23 cellular contexts compared by ENCODE assay signal in genomic region chr2:157835425-157835824, GRCh38. TPM values are rescaled to one million over a fixed set of nuclear protein-coding genes. Genes with fewer than 3 reads are reported as not detected.
DNase-seq lines count a peak whose midpoint lies in the region; ATAC-seq, FAIRE-seq and TF ChIP-seq lines count a peak whose summit lies in the region.
"Had no signal": no experiment of that assay in that cellular context is flagged by ENCODE, and none has a peak within 500 bp of the region (broad histone marks: within the 10 kb centered on the region; RNA-seq: fewer than 3 reads in every experiment).

No MANE protein-coding gene starts in this region.

- H2AK5ac ChIP-seq in IMR-90 (ENCODE audit: low read depth, low read length), result peak overlapping the region; percentile 8; the same call in 1 of the 2 replicates

- no peak for DNase-seq in activated T-cell treated with anti-CD3 and anti-CD28 coated beads, Interleukin-2, amount 50 U/mL, for 24 hours
- DNase-seq in activated T-cell treated with anti-CD3 and anti-CD28 coated beads, Interleukin-2, amount 50 U/mL, for 4 hours, result no peak
- DNase-seq in A549 (ENCODE audit: low read depth in 1 of 2, low spot score in 1 of 2) (no peak), IMR-90 (no peak), NCI-H187 (lab: John Stamatoyannopoulos, UW) (no peak)
- DNase-seq: ACHN; AML-193; BE2C; CD4-positive, alpha-beta T cell; CD8-positive, alpha-beta memory T cell; DMS53; GF-D8; GOT3; H7; HCEC 1CT had no signal

- H2AFZ ChIP-seq in IMR-90 (replicated peaks; ENCODE audit: low read length, poor library complexity), result no peak overlapping the region

- H2BK120ac ChIP-seq in IMR-90 (ENCODE audit: low read depth, low read length), result no peak overlapping the region

- in situ Hi-C loops in IMR-90 (cut with MboI; ENCODE audit: low sequenced_read_pairs), result no loop called here

- no peak overlapping the region for H4K8ac ChIP-seq in IMR-90 (ENCODE audit: low read depth in 2 of 2, low read length in 2 of 2)

- H2BK15ac ChIP-seq in IMR-90 (ENCODE audit: low read depth, low read length), result no peak overlapping the region

- intact Hi-C loops in IMR-90 (cut with micrococcal nuclease), result no loop called here

- H3K9ac ChIP-seq in IMR-90 (ENCODE audit: low read depth, low read length), result no peak overlapping the region
- H3K9ac ChIP-seq: BLaER1 treated with 17β-estradiol and CSF1 and Interleukin-3, amounts not matched to agents 10 nM and 100 nM had no signal

- dilution Hi-C loops in IMR-90 (cut with HindIII; ENCODE audit: low sequenced_read_pairs, unreplicated experiment), result no loop called here

- no peak for TF ChIP-seq POLR2A in A549 (IDR thresholded peaks at IDR 0.05; ENCODE audit: low read length)
- no peak for TF ChIP-seq POLR2A in IMR-90 (IDR thresholded peaks at IDR 0.05; ENCODE audit: low read depth, low read length)

- FAIRE-seq in A549 (lab: Jason Lieb, UNC), result no peak
- FAIRE-seq: A204.1, GM12891 had no signal

- 85% methylated on average over 1 of the region's 1 CpG for WGBS in A549 (ENCODE audit: missing lambda C conversion rate)
- no CpG with 5 or more reads among the region's 1 CpG for WGBS in IMR-90 (ENCODE audit: extremely low coverage in 2 of 2, insufficient read length in 1 of 2), 2 experiments

- H4K91ac ChIP-seq in IMR-90 (ENCODE audit: insufficient read depth, low read depth, low read length), result no peak overlapping the region

- no peak overlapping the region for H3K23ac ChIP-seq in IMR-90 (ENCODE audit: low read depth, low read length)

- H3K18ac ChIP-seq in IMR-90 (ENCODE audit: low read depth, low read length), result no peak overlapping the region

- H3K4me3 ChIP-seq in A549 (no peak overlapping the region), IMR-90 (ENCODE audit: insufficient read depth, low read depth, low read length) (no peak overlapping the region)
- H3K4me3 ChIP-seq: BLaER1 treated with 17β-estradiol and CSF1 and Interleukin-3, amounts not matched to agents 10 nM and 100 nM had no signal

- H3K9me1 ChIP-seq in IMR-90 (ENCODE audit: insufficient read depth, low read length), result peaks cover 28% of the 10 kb centered on the region

- H3K79me1 ChIP-seq in IMR-90 (ENCODE audit: low read depth in 1 of 2, low read length in 2 of 2), result peaks cover 38 to 70% of the 10 kb centered on the region in 2 experiments

- H3K56ac ChIP-seq in IMR-90 (ENCODE audit: extremely low read depth, insufficient read depth, low read length), result no peak overlapping the region

- no peak for TF ChIP-seq EP300 in A549 (IDR thresholded peaks at IDR 0.05)

- peak overlapping the region; percentile 47 for H3K27ac Mint-ChIP-seq in activated T-cell treated with anti-CD3 and anti-CD28 coated beads, Interleukin-2, amount 50 U/mL, for 24 hours
- peak overlapping the region in 4 of 5 experiments; percentile 75 to 96 (median 78) for H3K27ac Mint-ChIP-seq in brain
- H3K27ac Mint-ChIP-seq: CD14-positive monocyte; CD4-positive, alpha-beta T cell; CD8-positive, alpha-beta memory T cell had no signal

- H4K5ac ChIP-seq in IMR-90 (ENCODE audit: low read depth, low read length), result no peak overlapping the region

- H3K36me3 ChIP-seq in IMR-90 (ENCODE audit: control insufficient read depth, insufficient read depth, low read length), result 0 out of 2 replicates have a peak, but pooled peaks cover 1% of the 10 kb centered on the region
- H3K36me3 ChIP-seq: BE2C had no signal

- no peak overlapping the region for H3K4me3 Mint-ChIP-seq in activated T-cell treated with anti-CD3 and anti-CD28 coated beads, Interleukin-2, amount 50 U/mL, for 24 hours
- no peak overlapping the region for H3K4me3 Mint-ChIP-seq in activated T-cell treated with anti-CD3 and anti-CD28 coated beads, Interleukin-2, amount 50 U/mL, for 4 hours
- H3K4me3 Mint-ChIP-seq in brain, result no peak overlapping the region
- H3K4me3 Mint-ChIP-seq: CD14-positive monocyte; CD4-positive, alpha-beta T cell; CD8-positive, alpha-beta memory T cell had no signal

- no peaks in the 10 kb centered on the region for H3K27me3 Mint-ChIP-seq in activated T-cell treated with anti-CD3 and anti-CD28 coated beads, Interleukin-2, amount 50 U/mL, for 24 hours
- H3K27me3 Mint-ChIP-seq in activated T-cell treated with anti-CD3 and anti-CD28 coated beads, Interleukin-2, amount 50 U/mL, for 4 hours (ENCODE audit: low read depth), result no peaks in the 10 kb centered on the region
- peaks cover 4% of the 10 kb centered on the region for H3K27me3 Mint-ChIP-seq in brain
- H3K27me3 Mint-ChIP-seq: CD4-positive, alpha-beta T cell; CD8-positive, alpha-beta memory T cell had no signal

- H2AK9ac ChIP-seq in IMR-90 (replicated peaks; ENCODE audit: low read depth, low read length, poor library complexity), result no peak overlapping the region

- H3K9me3 ChIP-seq in A549, result no peaks in the 10 kb centered on the region
- H3K9me3 ChIP-seq in IMR-90 (ENCODE audit: control insufficient read depth, insufficient read depth, low read length), result no peaks in the 10 kb centered on the region
- H3K9me3 ChIP-seq: BE2C had no signal

- H3K9me3 Mint-ChIP-seq in activated T-cell treated with anti-CD3 and anti-CD28 coated beads, Interleukin-2, amount 50 U/mL, for 24 hours, result no peaks in the 10 kb centered on the region
- no peaks in the 10 kb centered on the region for H3K9me3 Mint-ChIP-seq in activated T-cell treated with anti-CD3 and anti-CD28 coated beads, Interleukin-2, amount 50 U/mL, for 4 hours
- H3K9me3 Mint-ChIP-seq in brain, result no peaks in the 10 kb centered on the region
- H3K9me3 Mint-ChIP-seq: CD14-positive monocyte; CD4-positive, alpha-beta T cell; CD8-positive, alpha-beta memory T cell had no signal

- no peak overlapping the region for H3K14ac ChIP-seq in IMR-90 (replicated peaks; ENCODE audit: low read depth, low read length)

- no peaks in the 10 kb centered on the region for H3K27me3 ChIP-seq in IMR-90 (ENCODE audit: control insufficient read depth, insufficient read depth, low read length)
- H3K27me3 ChIP-seq: BE2C; BLaER1 treated with 17β-estradiol and CSF1 and Interleukin-3, amounts not matched to agents 10 nM and 100 nM had no signal

- POLR2A ChIA-PET in A549 (lab: Yijun Ruan, JAX), result no interaction called here
- POLR2A ChIA-PET in IMR-90 (lab: Charles Lee; ENCODE audit: unreplicated experiment), result no interaction called here

- CTCF ChIA-PET in A549 (lab: Yijun Ruan, JAX) (interaction anchor here (1.8 kb wide), 1 partner anchor 41 kb away, joined by 8 read pairs; the partner anchor contains the start of gene ACVR1), IMR-90 (lab: Yijun Ruan, JAX) (interaction anchor here (0.6 kb wide), 1 partner anchor 33 kb away, joined by 3 read pairs; no protein-coding TSS in a partner anchor)

- H3K4ac ChIP-seq in IMR-90 (ENCODE audit: low read depth, low read length), result no peak overlapping the region

- ATAC-seq in activated T-cell treated with anti-CD3 and anti-CD28 coated beads, Interleukin-2, amount 50 U/mL, for 4 hours, result no peak
- no peak for ATAC-seq in A549
- ATAC-seq in IMR-90 (ENCODE audit: low read depth), result no peak
- ATAC-seq in GM19397 (IDR thresholded peaks at IDR 0.05; ENCODE audit: unreplicated experiment), result no peak
- no peak for ATAC-seq in HG03565 (IDR thresholded peaks at IDR 0.05; ENCODE audit: unreplicated experiment)

- no peak overlapping the region for H2BK20ac ChIP-seq in IMR-90 (ENCODE audit: low read depth, low read length)

- H3K4me1 ChIP-seq in A549, result peaks cover 57% of the 10 kb centered on the region
- peaks cover 26% of the 10 kb centered on the region for H3K4me1 ChIP-seq in IMR-90 (ENCODE audit: control insufficient read depth, insufficient read depth, low read length)

- peaks cover 13% of the 10 kb centered on the region for H4K20me1 ChIP-seq in IMR-90 (ENCODE audit: insufficient read depth, low read length)

- H3K36me3 Mint-ChIP-seq in activated T-cell treated with anti-CD3 and anti-CD28 coated beads, Interleukin-2, amount 50 U/mL, for 24 hours (ENCODE audit: low read depth), result peaks cover 55% of the 10 kb centered on the region
- H3K36me3 Mint-ChIP-seq in activated T-cell treated with anti-CD3 and anti-CD28 coated beads, Interleukin-2, amount 50 U/mL, for 4 hours (ENCODE audit: insufficient read depth), result peaks cover 15% of the 10 kb centered on the region
- H3K36me3 Mint-ChIP-seq in brain, result peaks cover 4% of the 10 kb centered on the region

- no peak overlapping the region for H2BK5ac ChIP-seq in IMR-90 (ENCODE audit: low read depth, low read length, poor library complexity, severe bottlenecking)

- TF ChIP-seq CTCF in A549 (IDR thresholded peaks at IDR 0.05) (no peak), IMR-90 (conservative IDR thresholded peaks at IDR 0.05; ENCODE audit: low read depth, low read length) (no peak), brain (conservative IDR thresholded peaks at IDR 0.05) (no peak)

- H3K27ac ChIP-seq in A549 (no peak overlapping the region), IMR-90 (ENCODE audit: insufficient read depth, low read length) (no peak overlapping the region)
- H3K27ac ChIP-seq: 22Rv1; BLaER1 treated with 17β-estradiol and CSF1 and Interleukin-3, amounts not matched to agents 10 nM and 100 nM had no signal

- no peak overlapping the region for H3K4me2 ChIP-seq in A549
- H3K4me2 ChIP-seq in IMR-90 (ENCODE audit: low read depth, low read length), result no peak overlapping the region

- TF ChIP-seq RAD21 in A549 (conservative IDR thresholded peaks at IDR 0.05 in 1 of 2, IDR thresholded peaks at IDR 0.05 in 1 of 2) (no peak), IMR-90 (IDR thresholded peaks at IDR 0.05; ENCODE audit: low read length) (no peak)

- peaks cover 71% of the 10 kb centered on the region for H3K4me1 Mint-ChIP-seq in activated T-cell treated with anti-CD3 and anti-CD28 coated beads, Interleukin-2, amount 50 U/mL, for 24 hours (ENCODE audit: low read depth)
- peaks cover 42% of the 10 kb centered on the region for H3K4me1 Mint-ChIP-seq in activated T-cell treated with anti-CD3 and anti-CD28 coated beads, Interleukin-2, amount 50 U/mL, for 4 hours (ENCODE audit: low read depth)
- H3K4me1 Mint-ChIP-seq in brain, result peaks cover 87% of the 10 kb centered on the region

- no TSS peak for BruUV-seq in IMR-90 (replicated peaks; lab: Mats Ljungman, UMichigan)

TF ChIP-seq in A549, 52 proteins besides CTCF, POLR2A, EP300 and RAD21 (continues in another document):
- TF ChIP-seq SREBF2 (IDR thresholded peaks at IDR 0.05) (no peak), JUNB (IDR thresholded peaks at IDR 0.05) (no peak)

TF ChIP-seq in IMR-90, 13 proteins besides CTCF, POLR2A, EP300 and RAD21 (continues in another document):
- TF ChIP-seq NFE2L2 (IDR thresholded peaks at IDR 0.05; ENCODE audit: low read depth, low read length), result no peak

RNA-seq across cellular contexts. Expression of gene ACVR1, which starts 40.7 kb away (rescaled TPM):
- total RNA-seq in activated T-cell treated with anti-CD3 and anti-CD28 coated beads, Interleukin-2, amount 50 U/mL, for 4 hours, result 10 to 100 TPM; 11.5 to 14.1 (median 13.2) TPM
- polyA plus RNA-seq in A549 (2011; rRNA removed) (21.6 and 33.6 TPM in 2 replicates), A549 (2017; fragmentation: RNase III; extraction: RNeasy Plus Mini Kit Qiagen cat#74134 plus additional on column Dnase treatment) (14.0 to 16.5 TPM (median 14.6 TPM) in 3 replicates), IMR-90 (2012; rRNA removed) (32.0 and 40.8 TPM in 2 replicates), brain (ENCODE audit: insufficient read depth, low read depth, low replicate concordance) (14.2 TPM)
- 10.9 and 12.0 TPM in 2 replicates for polyA plus RNA-seq in A549 (2012; cell fraction: cytosol; rRNA removed)
- 12.6 and 13.9 TPM in 2 replicates for polyA plus RNA-seq in A549 (2012; cell fraction: nucleus; rRNA removed)
- 22.5 and 23.0 TPM in 2 replicates for polyA minus RNA-seq in A549 (2011; rRNA and poly(A)+ RNA removed)
- 21.1 and 24.2 TPM in 2 replicates for total RNA-seq in IMR-90 (2012; rRNA removed)
- 24.3 and 50.9 TPM in 2 replicates for polyA plus RNA-seq in IMR-90 (2012; cell fraction: cytosol; rRNA removed)
- 13.1 and 33.6 TPM in 2 replicates for polyA plus RNA-seq in IMR-90 (2012; cell fraction: nucleus; rRNA removed; ENCODE audit: low replicate concordance)
